ENCODE assay signal across 8 cellular contexts in the genomic region with DNA sequence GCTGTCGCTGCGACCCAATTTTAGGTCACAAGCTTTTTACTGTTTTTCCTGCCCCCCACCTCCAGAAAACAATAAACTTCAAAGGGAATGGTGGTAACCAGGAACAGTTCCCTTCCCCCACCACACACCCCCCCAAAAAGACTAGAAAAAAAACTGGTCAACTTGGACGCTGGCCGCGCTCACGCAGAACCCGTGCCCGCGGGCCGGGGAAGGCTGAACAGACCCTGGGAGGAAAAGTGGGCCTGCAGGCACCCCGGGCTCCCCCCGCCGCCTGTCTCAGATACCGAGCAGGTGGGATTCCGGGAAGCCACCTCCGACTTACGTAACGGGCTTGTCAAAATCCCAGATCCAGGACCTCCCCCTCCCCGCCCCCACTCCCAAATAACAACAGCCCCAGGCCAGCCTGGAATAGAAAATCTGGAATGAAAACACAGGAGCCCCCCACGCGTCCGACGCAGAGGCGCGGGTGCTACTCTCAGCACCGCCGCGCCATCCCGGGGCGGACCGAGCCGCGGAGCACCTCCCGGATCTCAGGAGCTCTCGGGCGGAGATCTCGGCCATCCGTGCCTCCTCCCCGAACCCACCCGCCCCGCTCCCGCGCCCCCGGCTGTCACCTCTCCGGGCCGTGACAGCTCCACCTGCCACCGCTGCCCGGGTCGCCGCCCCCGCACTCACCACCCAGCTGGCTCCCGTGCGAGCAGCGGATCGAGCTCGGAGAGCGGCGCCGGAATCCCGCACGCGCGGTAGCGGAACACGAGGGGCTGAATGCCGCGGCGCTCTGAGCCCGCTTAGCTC. TPM values are rescaled to one million over a fixed set of nuclear protein-coding genes. Genes with fewer than 3 reads are reported as not detected.
DNase-seq lines count a peak whose midpoint lies in the region; FAIRE-seq and TF ChIP-seq lines count a peak whose summit lies in the region.

No MANE protein-coding gene starts in this region.

- H3K4me1 ChIP-seq in NT2/D1 (ENCODE audit: insufficient read depth, insufficient read length) (no peaks in the 10 kb centered on the region), neuron (ENCODE audit: insufficient read depth, low read length) (peaks cover 18% of the 10 kb centered on the region)

- peaks cover 17% of the 10 kb centered on the region for H3K27me3 ChIP-seq in NT2/D1 (ENCODE audit: insufficient read depth, insufficient read length)
- H3K27me3 ChIP-seq in neuron (ENCODE audit: insufficient read depth, low read length): no peaks in the 10 kb centered on the region

- CTCF ChIA-PET in Calu3 (lab: Charles Lee): interaction anchor here (0.6 to 1.6 kb wide), 8 partner anchors 26 to 961 kb away, joined by 3 to 8 read pairs (median 5); no protein-coding TSS in a partner anchor

- TF ChIP-seq CTCF in Calu3 (IDR thresholded peaks at IDR 0.05; ENCODE audit: unreplicated experiment) (no peak), HFFc6 (IDR thresholded peaks at IDR 0.05) (no peak; the same call in 1 of the 2 replicates), type B pancreatic cell (conservative IDR thresholded peaks at IDR 0.05) (peak; percentile 9)

- H3K9me3 ChIP-seq in NT2/D1 (ENCODE audit: insufficient read depth, low read length) (no peaks in the 10 kb centered on the region), neuron (ENCODE audit: low read length) (no peaks in the 10 kb centered on the region)

- no peak for FAIRE-seq in frontal cortex (lab: Jason Lieb, UNC)

- no peaks in the 10 kb centered on the region for H3K9me3 Mint-ChIP-seq in Calu3 (ENCODE audit: low read depth, unreplicated experiment)
- no peaks in the 10 kb centered on the region for H3K9me3 Mint-ChIP-seq in HFFc6
- no peaks in the 10 kb centered on the region for H3K9me3 Mint-ChIP-seq in type B pancreatic cell

- H3K4me3 Mint-ChIP-seq in Calu3 (ENCODE audit: low read depth, unreplicated experiment) (peak overlapping the region; percentile 90), HFFc6 (peak overlapping the region; percentile 95), type B pancreatic cell (peak overlapping the region; percentile 98)

- H3K4me1 Mint-ChIP-seq in Calu3 (ENCODE audit: low read depth, unreplicated experiment) (peaks cover 32% of the 10 kb centered on the region), HFFc6 (ENCODE audit: low read depth) (peaks cover 59% of the 10 kb centered on the region), type B pancreatic cell (ENCODE audit: unreplicated experiment) (peaks cover 19% of the 10 kb centered on the region)

- H3K4me3 ChIP-seq in NT2/D1 (ENCODE audit: insufficient read length, low read depth): peak overlapping the region; percentile 69
- peak overlapping the region; percentile 82 for H3K4me3 ChIP-seq in neuron (ENCODE audit: low read length)

- BruUV-seq in Calu3 (replicated peaks; lab: Mats Ljungman, UMichigan): no TSS peak

- peak overlapping the region; percentile 68 for H3K9ac ChIP-seq in NT2/D1 (ENCODE audit: insufficient read length, low read depth)

- H3K27me3 Mint-ChIP-seq in Calu3 (ENCODE audit: unreplicated experiment): no peaks in the 10 kb centered on the region
- H3K27me3 Mint-ChIP-seq in HFFc6 (ENCODE audit: insufficient read depth): peaks cover 2% of the 10 kb centered on the region; the same call in 1 of the 2 replicates
- H3K27me3 Mint-ChIP-seq in type B pancreatic cell: no peaks in the 10 kb centered on the region

- no peaks in the 10 kb centered on the region for H3K36me3 ChIP-seq in NT2/D1 (ENCODE audit: insufficient read depth, insufficient read length, low read length)
- no peaks in the 10 kb centered on the region for H3K36me3 ChIP-seq in neuron (ENCODE audit: insufficient read depth, low read length)

- peak overlapping the region; percentile 95 for H3K27ac Mint-ChIP-seq in Calu3 (ENCODE audit: unreplicated experiment)
- H3K27ac Mint-ChIP-seq in HFFc6: peak overlapping the region; percentile 99
- H3K27ac Mint-ChIP-seq in type B pancreatic cell: peak overlapping the region; percentile 100

- intact Hi-C loops in Calu3 (cut with micrococcal nuclease; ENCODE audit: unreplicated experiment): loop anchor here (1.0 kb wide), 1 partner anchor 79 kb away; no protein-coding TSS in a partner anchor

- peak overlapping the region; percentile 95 for H2AFZ ChIP-seq in neuron (ENCODE audit: low read depth, low read length)

- H3K36me3 Mint-ChIP-seq in Calu3 (ENCODE audit: insufficient read depth, unreplicated experiment): peaks cover 25% of the 10 kb centered on the region
- no peaks in the 10 kb centered on the region for H3K36me3 Mint-ChIP-seq in HFFc6 (ENCODE audit: low read depth)
- no peaks in the 10 kb centered on the region for H3K36me3 Mint-ChIP-seq in type B pancreatic cell

- DNase-seq in Calu3: peak; percentile 49
- DNase-seq in HFFc6: peak; percentile 9
- DNase-seq in NT2/D1 (ENCODE audit: low read depth, low spot score): peak; percentile 33
- DNase-seq in activated gamma-delta T cell treated with Interleukin-2 at 50 U/mL for 16 hours: peak; percentile 39
- DNase-seq in frontal cortex (ENCODE audit: low spot score in 2 of 2): peak; percentile 36 to 43
- DNase-seq in type B pancreatic cell (ENCODE audit: extremely low spot score, unreplicated experiment): no peak
- no peak for DNase-seq in KG1 (lab: John Stamatoyannopoulos, UW)

RNA-seq across cellular contexts. Expression of gene DENND4A, which starts 0.6 kb away (rescaled TPM):
- total RNA-seq in Calu3 (2022) (26.0 and 26.6 TPM in 2 replicates), frontal cortex (87.2 TPM), type B pancreatic cell (ENCODE audit: low replicate concordance) (13.4 and 13.6 TPM in 2 replicates)
- total RNA-seq in HFFc6 (2021; fragmentation: NEBNext Ultra II Directional; extraction: Animal tissue kit (Norgen Biotek cat#: 25700)): 10 to 100 TPM; 15.8 to 19.4 (median 17.1) TPM

Comparison
In these comparisons a context has a peak if more than half of its experiments do, and no peak if none do; other contexts are left out.
1. DNase-seq: peak in Calu3 (single experiment), HFFc6 (single experiment), NT2/D1 (single experiment), activated gamma-delta T cell treated with Interleukin-2 at 50 U/mL for 16 hours (single experiment) and frontal cortex (2 of 2); none in type B pancreatic cell (single experiment) and KG1 (single experiment).
2. Peak in every context shown above with its lines, with median percentiles within 50 percentile points of each other: H3K27ac Mint-ChIP-seq and H3K4me3 Mint-ChIP-seq.